In the genomic region with DNA sequence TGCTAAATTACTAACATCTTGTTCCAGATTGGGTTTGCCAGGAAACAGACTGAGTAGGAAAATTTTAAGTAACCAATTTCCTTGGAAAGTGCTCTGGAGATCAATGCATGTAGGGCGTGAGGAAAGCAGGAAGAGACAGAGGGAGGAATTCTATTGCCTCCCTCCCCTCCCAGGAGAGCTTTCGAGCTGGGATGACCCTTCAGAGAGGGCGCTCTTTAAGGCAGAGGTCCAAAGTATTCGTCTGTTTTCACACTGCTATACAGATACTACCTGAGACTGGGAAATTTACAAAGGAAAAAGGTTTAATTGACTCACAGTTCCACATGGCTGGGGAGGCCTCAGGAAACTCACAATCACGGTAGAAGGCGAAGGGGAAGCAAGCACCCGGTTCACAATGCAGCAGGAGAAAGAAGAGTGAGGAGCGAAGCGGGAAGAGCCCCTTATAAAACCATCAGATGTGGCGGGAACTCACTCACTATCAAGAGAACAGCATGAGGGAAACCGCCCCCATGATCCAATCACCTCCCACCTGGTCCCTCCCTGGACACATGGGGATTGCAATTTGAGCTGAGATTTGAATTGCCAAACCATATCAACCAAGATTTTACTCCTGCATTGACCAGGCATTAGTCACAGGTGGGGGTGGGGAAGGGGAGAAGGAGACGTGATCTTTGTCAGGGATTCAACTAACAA, we compare ENCODE assay signal across 1 cellular context.
TF ChIP-seq lines count a peak whose summit lies in the region.

No MANE protein-coding gene starts in this region.

TF ChIP-seq in GM23338, 12 proteins besides CTCF, POLR2A, EP300 and RAD21:
- TF ChIP-seq ZNF462 (CRISPR knock-in tag; IDR thresholded peaks at IDR 0.05) (no peak), NANOG (IDR thresholded peaks at IDR 0.05; ENCODE audit: borderline replicate concordance) (no peak), EZH2 (IDR thresholded peaks at IDR 0.05; ENCODE audit: low read depth, unreplicated experiment) (no peak), ETS1 (IDR thresholded peaks at IDR 0.05) (no peak), EZH2phosphoT487 (IDR thresholded peaks at IDR 0.05; ENCODE audit: unreplicated experiment) (no peak), CREB1 (CRISPR knock-in tag; IDR thresholded peaks at IDR 0.05; ENCODE audit: low read depth) (no peak), JUNB (IDR thresholded peaks at IDR 0.05; ENCODE audit: unreplicated experiment) (no peak), ZNF114 (CRISPR knock-in tag; IDR thresholded peaks at IDR 0.05) (no peak)
- TF ChIP-seq, protein P1, sequence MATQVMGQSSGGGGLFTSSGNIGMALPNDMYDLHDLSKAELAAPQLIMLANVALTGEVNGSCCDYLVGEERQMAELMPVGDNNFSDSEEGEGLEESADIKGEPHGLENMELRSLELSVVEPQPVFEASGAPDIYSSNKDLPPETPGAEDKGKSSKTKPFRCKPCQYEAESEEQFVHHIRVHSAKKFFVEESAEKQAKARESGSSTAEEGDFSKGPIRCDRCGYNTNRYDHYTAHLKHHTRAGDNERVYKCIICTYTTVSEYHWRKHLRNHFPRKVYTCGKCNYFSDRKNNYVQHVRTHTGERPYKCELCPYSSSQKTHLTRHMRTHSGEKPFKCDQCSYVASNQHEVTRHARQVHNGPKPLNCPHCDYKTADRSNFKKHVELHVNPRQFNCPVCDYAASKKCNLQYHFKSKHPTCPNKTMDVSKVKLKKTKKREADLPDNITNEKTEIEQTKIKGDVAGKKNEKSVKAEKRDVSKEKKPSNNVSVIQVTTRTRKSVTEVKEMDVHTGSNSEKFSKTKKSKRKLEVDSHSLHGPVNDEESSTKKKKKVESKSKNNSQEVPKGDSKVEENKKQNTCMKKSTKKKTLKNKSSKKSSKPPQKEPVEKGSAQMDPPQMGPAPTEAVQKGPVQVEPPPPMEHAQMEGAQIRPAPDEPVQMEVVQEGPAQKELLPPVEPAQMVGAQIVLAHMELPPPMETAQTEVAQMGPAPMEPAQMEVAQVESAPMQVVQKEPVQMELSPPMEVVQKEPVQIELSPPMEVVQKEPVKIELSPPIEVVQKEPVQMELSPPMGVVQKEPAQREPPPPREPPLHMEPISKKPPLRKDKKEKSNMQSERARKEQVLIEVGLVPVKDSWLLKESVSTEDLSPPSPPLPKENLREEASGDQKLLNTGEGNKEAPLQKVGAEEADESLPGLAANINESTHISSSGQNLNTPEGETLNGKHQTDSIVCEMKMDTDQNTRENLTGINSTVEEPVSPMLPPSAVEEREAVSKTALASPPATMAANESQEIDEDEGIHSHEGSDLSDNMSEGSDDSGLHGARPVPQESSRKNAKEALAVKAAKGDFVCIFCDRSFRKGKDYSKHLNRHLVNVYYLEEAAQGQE (IDR thresholded peaks at IDR 0.05; ENCODE audit: unreplicated experiment), result no peak
